Comparison of ENCODE assay signal across 19 cellular contexts in genomic region chr10:28243923-28244322, GRCh38. TPM values are rescaled to one million over a fixed set of nuclear protein-coding genes. Genes with fewer than 3 reads are reported as not detected.
DNase-seq lines count a peak whose midpoint lies in the region; ATAC-seq, FAIRE-seq and TF ChIP-seq lines count a peak whose summit lies in the region.
"Had no signal": no experiment of that assay in that cellular context is flagged by ENCODE, and none has a peak within 500 bp of the region (broad histone marks: within the 10 kb centered on the region; RNA-seq: fewer than 3 reads in every experiment).

No MANE protein-coding gene starts in this region.

- no peak for TF ChIP-seq CTCF in PC-3 (conservative IDR thresholded peaks at IDR 0.05; ENCODE audit: low read depth, low read length)
- no peak for TF ChIP-seq CTCF in keratinocyte (optimal IDR thresholded peaks at IDR 0.05 in 1 of 3, IDR thresholded peaks at IDR 0.05 in 1 of 3, conservative IDR thresholded peaks at IDR 0.05 in 1 of 3; ENCODE audit: extremely low read depth in 1 of 3, insufficient read depth in 2 of 3, low read length in 3 of 3)
- TF ChIP-seq CTCF in colonic mucosa (IDR thresholded peaks at IDR 0.05), result no peak

- ATAC-seq in PC-3 (peak; percentile 55; the same call in 1 of the 2 replicates), HG03175 (IDR thresholded peaks at IDR 0.05; ENCODE audit: unreplicated experiment) (no peak)

- no peaks in the 10 kb centered on the region for H4K20me1 ChIP-seq in BLaER1 treated with 17β-estradiol and CSF1 and Interleukin-3, amounts not matched to agents 10 nM and 100 nM
- H4K20me1 ChIP-seq in PC-3 (ENCODE audit: low read length) (no peaks in the 10 kb centered on the region), keratinocyte (ENCODE audit: control insufficient read depth, extremely low read depth, insufficient read depth, low read length) (no peaks in the 10 kb centered on the region)

- peaks cover 0 to 20% (median 14%) of the 10 kb centered on the region in 11 experiments; a peak in 15 of 22 replicates for H3K9me3 ChIP-seq in BLaER1 treated with 17β-estradiol and CSF1 and Interleukin-3, amounts not matched to agents 10 nM and 100 nM (replicated peaks in 1 of 11)
- H3K9me3 ChIP-seq in PC-3 (ENCODE audit: low read length) (no peaks in the 10 kb centered on the region), keratinocyte (ENCODE audit: control insufficient read depth, low read depth, low read length) (no peaks in the 10 kb centered on the region), colonic mucosa (no peaks in the 10 kb centered on the region)
- H3K9me3 ChIP-seq: BE2C had no signal

- dilution Hi-C loops in keratinocyte (cut with MboI; ENCODE audit: extremely low pct_ligation_motif_present, low sequenced_read_pairs), result no loop called here

- H3K36me3 ChIP-seq in BLaER1 treated with 17β-estradiol and CSF1 and Interleukin-3, amounts not matched to agents 10 nM and 100 nM, result peaks cover 0 to 6% (median 0%) of the 10 kb centered on the region in 11 experiments; a peak in 1 of 22 replicates
- H3K36me3 ChIP-seq in PC-3 (ENCODE audit: low read depth, low read length), result no peaks in the 10 kb centered on the region
- H3K36me3 ChIP-seq in keratinocyte (ENCODE audit: control insufficient read depth in 2 of 2, extremely low read depth in 1 of 2, insufficient read depth in 2 of 2, low read length in 2 of 2), result no peaks in the 10 kb centered on the region
- H3K36me3 ChIP-seq in colonic mucosa, result no peaks in the 10 kb centered on the region
- H3K36me3 ChIP-seq: BE2C had no signal

- H2AFZ ChIP-seq in PC-3 (ENCODE audit: low read length) (no peak overlapping the region), keratinocyte (ENCODE audit: control insufficient read depth, low read length) (no peak overlapping the region)

- H3K4me2 ChIP-seq in BLaER1 treated with 17β-estradiol and CSF1 and Interleukin-3, amounts not matched to agents 10 nM and 100 nM, result peak overlapping the region in 8 of 11 experiments; percentile 1 to 76 (median 40); a peak in 12 of 22 replicates
- H3K4me2 ChIP-seq in PC-3 (ENCODE audit: low read length) (no peak overlapping the region), keratinocyte (ENCODE audit: control insufficient read depth, extremely low read depth, insufficient read depth, low read depth, low read length) (no peak overlapping the region)

- CTCF ChIA-PET in PC-3 (lab: Charles Lee), result no interaction called here

- BruUV-seq in PC-3 (replicated peaks; lab: Mats Ljungman, UMichigan), result no TSS peak

- H3K27me3 ChIP-seq in BLaER1 treated with 17β-estradiol and CSF1 and Interleukin-3, amounts not matched to agents 10 nM and 100 nM, result no peaks in the 10 kb centered on the region
- H3K27me3 ChIP-seq in PC-3 (ENCODE audit: low read length), result no peaks in the 10 kb centered on the region
- H3K27me3 ChIP-seq in keratinocyte (ENCODE audit: control insufficient read depth, extremely low read depth, insufficient read depth, low read length), result no peaks in the 10 kb centered on the region
- H3K27me3 ChIP-seq in colonic mucosa, result no peaks in the 10 kb centered on the region

- no peaks in the 10 kb centered on the region for H3K79me2 ChIP-seq in PC-3 (ENCODE audit: low read length)
- no peaks in the 10 kb centered on the region for H3K79me2 ChIP-seq in keratinocyte (ENCODE audit: control insufficient read depth, insufficient read depth, low read length)

- POLR2A ChIA-PET in PC-3 (lab: Charles Lee; ENCODE audit: unreplicated experiment), result no interaction called here

- no peaks in the 10 kb centered on the region for H3F3A ChIP-seq in PC-3 (ENCODE audit: low read length, unreplicated experiment)

- no peak overlapping the region for H3K27ac ChIP-seq in BLaER1 treated with 17β-estradiol and CSF1 and Interleukin-3, amounts not matched to agents 10 nM and 100 nM
- H3K27ac ChIP-seq in PC-3 (ENCODE audit: low read length) (no peak overlapping the region), keratinocyte (ENCODE audit: control insufficient read depth, insufficient read depth, low read length) (no peak overlapping the region), colonic mucosa (no peak overlapping the region)

- FAIRE-seq in keratinocyte (lab: Jason Lieb, UNC), result peak; percentile 32
- FAIRE-seq in GM19239 (lab: Jason Lieb, UNC), result no peak
- FAIRE-seq: A204.1, GM12891 had no signal

- H3K9me1 ChIP-seq in keratinocyte (ENCODE audit: control insufficient read depth, extremely low read depth, insufficient read depth, low read length), result no peaks in the 10 kb centered on the region

- H3K4me3 ChIP-seq in BLaER1 treated with 17β-estradiol and CSF1 and Interleukin-3, amounts not matched to agents 10 nM and 100 nM, result no peak overlapping the region
- H3K4me3 ChIP-seq in PC-3 (ENCODE audit: low read length), result no peak overlapping the region
- no peak overlapping the region for H3K4me3 ChIP-seq in keratinocyte (ENCODE audit: control insufficient read depth in 2 of 3, extremely low read depth in 1 of 3, insufficient read depth in 2 of 3, low read depth in 1 of 3, low read length in 3 of 3)
- no peak overlapping the region for H3K4me3 ChIP-seq in colonic mucosa

- H3K9ac ChIP-seq in BLaER1 treated with 17β-estradiol and CSF1 and Interleukin-3, amounts not matched to agents 10 nM and 100 nM, result no peak overlapping the region
- no peak overlapping the region for H3K9ac ChIP-seq in PC-3 (ENCODE audit: low read length)
- no peak overlapping the region for H3K9ac ChIP-seq in keratinocyte (ENCODE audit: control insufficient read depth, extremely low read depth, insufficient read depth, low read length)
- H3K9ac ChIP-seq in colonic mucosa (ENCODE audit: low read depth in 2 of 2, low read length in 2 of 2), result no peak overlapping the region

- H3K9me2 ChIP-seq in PC-3 (replicated peaks; ENCODE audit: low read length), result no peaks in the 10 kb centered on the region

- intact Hi-C loops in PC-3 (cut with micrococcal nuclease) (loop anchor here (5.0 to 10.0 kb wide), 3 partner anchors 42 to 502 kb away; no protein-coding TSS in a partner anchor), colonic mucosa (cut with DNase I) (loop anchor here (10.0 kb wide), 1 partner anchor 499 kb away; the partner anchor contains the start of gene MKX)

- H3K4me1 ChIP-seq in BLaER1 treated with 17β-estradiol and CSF1 and Interleukin-3, amounts not matched to agents 10 nM and 100 nM, result peaks cover 25 to 48% (median 39%) of the 10 kb centered on the region in 10 experiments
- H3K4me1 ChIP-seq in PC-3 (ENCODE audit: insufficient read depth, low read length) (peaks cover 14% of the 10 kb centered on the region), keratinocyte (ENCODE audit: control insufficient read depth, extremely low read depth, insufficient read depth, low read length) (peaks cover 14% of the 10 kb centered on the region), colonic mucosa (no peaks in the 10 kb centered on the region)
- H3K4me1 ChIP-seq: BE2C had no signal

- peak; percentile 56 for DNase-seq in PC-3
- no peak for DNase-seq in keratinocyte (ENCODE audit: low read depth, low spot score)
- DNase-seq in GM19239 (ENCODE audit: insufficient read length, low spot score), result no peak
- no peak for DNase-seq in NCI-H2227 (lab: John Stamatoyannopoulos, UW; ENCODE audit: unreplicated experiment)
- no peak for DNase-seq in colonic mucosa
- DNase-seq: 8988T; ACHN; BE2C; C1 segment of cervical spinal cord; CD4-positive, alpha-beta memory T cell; CD4-positive, CD25-positive, alpha-beta regulatory T cell; CD8-positive, alpha-beta memory T cell; COR-L47; DMS79 treated with DMSO at 0.1 percent for 48 hours; GF-D8 had no signal

RNA-seq across cellular contexts. Expression of gene MPP7, which starts 58.9 kb away (rescaled TPM):
- 8.9 and 9.1 TPM in 2 replicates for total RNA-seq in PC-3 (2014; rRNA removed)
- 4.9 to 6.5 TPM (median 6.3 TPM) in 3 replicates for polyA plus RNA-seq in keratinocyte
- 13.3 TPM for polyA plus RNA-seq in keratinocyte (2011; ENCODE audit: low read depth)
- polyA plus RNA-seq in keratinocyte (2011; cell fraction: cytosol; rRNA removed), result 4.1 and 5.1 TPM in 2 replicates
- 3.6 and 4.1 TPM in 2 replicates for polyA plus RNA-seq in keratinocyte (2011; cell fraction: nucleus; rRNA removed)
- 3.7 and 5.5 TPM in 2 replicates for polyA plus RNA-seq in keratinocyte (2012; ENCODE audit: low replicate concordance)
- 16.0 to 19.0 TPM (median 16.2 TPM) in 3 replicates for polyA minus RNA-seq in keratinocyte
- 9.0 TPM for polyA minus RNA-seq in keratinocyte (2011; cell fraction: cytosol; rRNA and poly(A)+ RNA removed)
- 2.3 and 7.1 TPM in 2 replicates for polyA minus RNA-seq in keratinocyte (2011; cell fraction: nucleus; rRNA and poly(A)+ RNA removed)
- 10 to 100 TPM; 25.7 to 30.8 TPM for total RNA-seq in colonic mucosa

Comparison
In these comparisons a context has a peak if more than half of its experiments do, and no peak if none do; other contexts are left out.
1. H3K4me2 ChIP-seq: peak in BLaER1 treated with 17β-estradiol and CSF1 and Interleukin-3, amounts not matched to agents 10 nM and 100 nM (8 of 11); none in PC-3 (single experiment) and keratinocyte (single experiment).